8 cellular contexts compared by ENCODE assay signal in the genomic region with DNA sequence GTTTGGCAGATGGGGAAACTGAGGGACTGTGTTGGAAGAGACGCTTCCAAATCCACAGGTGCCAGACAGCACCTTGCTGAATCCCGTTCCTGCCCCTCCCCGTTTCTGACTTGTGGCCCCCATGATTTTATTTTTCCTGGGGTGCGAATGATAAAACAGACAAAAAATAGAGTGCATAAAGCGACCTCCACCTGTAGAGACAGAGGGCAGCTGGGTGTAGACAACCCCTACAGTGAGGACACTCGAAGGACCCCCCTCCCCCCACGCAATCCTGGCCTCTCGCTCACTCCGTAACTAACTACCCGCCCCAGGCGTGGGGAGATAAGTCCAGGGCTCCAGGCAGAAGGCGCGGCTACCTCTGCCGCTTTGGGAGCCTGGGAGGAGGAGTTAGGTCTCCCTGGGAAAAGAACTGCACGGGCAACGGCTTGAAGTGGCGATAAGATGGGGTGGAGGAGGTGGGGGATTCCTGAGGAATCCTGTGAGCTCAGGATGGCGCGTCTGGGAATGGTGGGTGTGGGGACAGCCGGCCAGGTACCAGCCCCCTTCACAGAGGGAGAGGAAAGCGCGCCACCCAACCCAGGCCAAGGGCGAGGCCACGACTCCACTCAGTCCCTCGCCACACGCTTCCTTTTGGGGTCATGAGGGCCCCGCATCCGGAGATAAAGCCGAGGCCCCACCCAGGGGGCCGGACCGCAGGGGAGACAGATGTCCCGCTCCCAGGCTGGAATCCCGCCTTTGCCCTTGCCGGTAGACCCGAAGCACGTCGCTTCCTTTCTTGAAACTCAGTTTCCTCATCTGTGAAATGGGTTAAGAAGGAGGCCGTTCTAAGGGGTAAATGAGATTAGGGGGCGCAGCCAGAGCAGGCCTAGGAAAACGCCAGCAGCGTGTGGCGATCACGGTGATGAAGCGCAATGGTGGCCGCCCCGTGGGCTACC. TPM values are rescaled to one million over a fixed set of nuclear protein-coding genes. Genes with fewer than 3 reads are reported as not detected.
DNase-seq lines count a peak whose midpoint lies in the region; ATAC-seq, FAIRE-seq and TF ChIP-seq lines count a peak whose summit lies in the region.

No MANE protein-coding gene starts in this region.

- in situ Hi-C loops in G401 (cut with HindIII; ENCODE audit: low sequenced_read_pairs): no loop called here

- peak overlapping the region; percentile 99 to 100 for H3K27ac ChIP-seq in esophagus (ENCODE audit: low read depth in 2 of 2, low read length in 1 of 2)

- no peaks in the 10 kb centered on the region for H3K27me3 Mint-ChIP-seq in activated CD8-positive, alpha-beta T cell treated with anti-CD3 and anti-CD28 coated beads for 36 hours

- no peak for TF ChIP-seq CTCF in activated CD8-positive, alpha-beta T cell treated with anti-CD3 and anti-CD28 coated beads for 36 hours (IDR thresholded peaks at IDR 0.05)

- H3K9me3 ChIP-seq in esophagus (ENCODE audit: control insufficient read depth in 2 of 2, insufficient read depth in 1 of 2, low read depth in 1 of 2, low read length in 1 of 2) (no peaks in the 10 kb centered on the region), mucosa of stomach (ENCODE audit: control insufficient read depth, low read length) (no peaks in the 10 kb centered on the region)

- H3K27me3 ChIP-seq in esophagus (ENCODE audit: control insufficient read depth in 1 of 2, insufficient read depth in 2 of 2, low read length in 2 of 2): no peaks in the 10 kb centered on the region
- H3K27me3 ChIP-seq in mucosa of stomach (ENCODE audit: control insufficient read depth, insufficient read depth, low read length): no peaks in the 10 kb centered on the region

- peak overlapping the region; percentile 87 for H3K27ac Mint-ChIP-seq in activated CD8-positive, alpha-beta T cell treated with anti-CD3 and anti-CD28 coated beads for 36 hours

- H3K9ac ChIP-seq in mucosa of stomach (ENCODE audit: low read length): peak overlapping the region; percentile 99

- WGBS in esophagus, 2 donors: 1% methylated on average over 43 to 46 of the region's 46 CpGs

- H3K4me1 Mint-ChIP-seq in activated CD8-positive, alpha-beta T cell treated with anti-CD3 and anti-CD28 coated beads for 36 hours (ENCODE audit: low read depth): peaks cover 34% of the 10 kb centered on the region

- no peak for TF ChIP-seq POLR2A in H54 (IDR thresholded peaks at IDR 0.05; ENCODE audit: low read depth, low read length)

- ATAC-seq in activated CD8-positive, alpha-beta T cell treated with anti-CD3 and anti-CD28 coated beads for 36 hours: peak; percentile 32
- ATAC-seq in HG02571 (IDR thresholded peaks at IDR 0.05; ENCODE audit: unreplicated experiment): no peak

- CTCF ChIA-PET in activated CD8-positive, alpha-beta T cell treated with anti-CD3 and anti-CD28 coated beads for 36 hours (lab: Charles Lee): interaction anchor here (1.1 to 2.1 kb wide), 3 partner anchors 41 to 501 kb away, joined by 3 to 15 read pairs (median 5); a partner anchor contains a TSS

- intact Hi-C loops in activated CD8-positive, alpha-beta T cell treated with anti-CD3 and anti-CD28 coated beads for 36 hours (cut with micrococcal nuclease): loop anchor here (5.0 kb wide), 2 partner anchors 110 to 180 kb away; a partner anchor contains a TSS

- peak overlapping the region; percentile 86 for H3K4me3 Mint-ChIP-seq in activated CD8-positive, alpha-beta T cell treated with anti-CD3 and anti-CD28 coated beads for 36 hours

- H3K4me1 ChIP-seq in esophagus (ENCODE audit: control insufficient read depth in 2 of 2, insufficient read depth in 2 of 2, low read length in 1 of 2) (peaks cover 0 to 25% of the 10 kb centered on the region in 2 donors), mucosa of stomach (ENCODE audit: control insufficient read depth, insufficient read depth, low read length) (peaks cover 59% of the 10 kb centered on the region)

- POLR2A ChIA-PET in activated CD8-positive, alpha-beta T cell treated with anti-CD3 and anti-CD28 coated beads for 36 hours (lab: Charles Lee): interaction anchor here (1.0 to 2.9 kb wide), 7 partner anchors 8 to 496 kb away, joined by 3 to 21 read pairs (median 6); a partner anchor contains a TSS

- peak; percentile 69 for DNase-seq in G401 (ENCODE audit: low spot score)
- DNase-seq in H54 (ENCODE audit: insufficient read length, low spot score): peak; percentile 76
- peak; percentile 81 for DNase-seq in NCI-H226
- peak; percentile 84 for DNase-seq in activated CD8-positive, alpha-beta T cell treated with anti-CD3 and anti-CD28 coated beads for 36 hours
- peak; percentile 85 for DNase-seq in ureter (ENCODE audit: low spot score)

- peaks cover 3 to 18% of the 10 kb centered on the region in 2 donors for H3K36me3 ChIP-seq in esophagus (ENCODE audit: control insufficient read depth in 2 of 2, insufficient read depth in 2 of 2, low read length in 1 of 2)
- H3K36me3 ChIP-seq in mucosa of stomach (ENCODE audit: control insufficient read depth, insufficient read depth, low read length): no peaks in the 10 kb centered on the region

- peaks cover 10% of the 10 kb centered on the region for H3K36me3 Mint-ChIP-seq in activated CD8-positive, alpha-beta T cell treated with anti-CD3 and anti-CD28 coated beads for 36 hours (ENCODE audit: low read depth)

- no peaks in the 10 kb centered on the region for H3K9me3 Mint-ChIP-seq in activated CD8-positive, alpha-beta T cell treated with anti-CD3 and anti-CD28 coated beads for 36 hours

- H3K4me3 ChIP-seq in esophagus (ENCODE audit: low read depth in 1 of 2, low read length in 2 of 2): peak overlapping the region; percentile 57 to 88
- peak overlapping the region; percentile 60 for H3K4me3 ChIP-seq in mucosa of stomach (ENCODE audit: low read length)

- no peak for FAIRE-seq in H54 (lab: Jason Lieb, UNC)

RNA-seq across cellular contexts. Expression of a gene that starts 1.9 kb away (rescaled TPM):
- total RNA-seq in G401 (2014; rRNA removed; shearing (Covaris generic)): 68.2 and 86.5 TPM in 2 replicates
- 10 to 100 TPM; 85.8 to 94.7 TPM for total RNA-seq in activated CD8-positive, alpha-beta T cell treated with anti-CD3 and anti-CD28 coated beads for 36 hours
- polyA plus RNA-seq in esophagus: 10 to 100 TPM; 59.1 to 76.9 TPM
- total RNA-seq in ureter: 153 TPM

RNA-seq across cellular contexts. Expression of a gene that starts 15.7 kb away (rescaled TPM):
- 0.12 and 0.27 TPM in 2 replicates for total RNA-seq in G401 (2014; rRNA removed; shearing (Covaris generic))
- total RNA-seq in activated CD8-positive, alpha-beta T cell treated with anti-CD3 and anti-CD28 coated beads for 36 hours: under 1 TPM; 0.13 to 0.23 TPM
- 1 to 10 TPM; 1.1 to 1.5 TPM for polyA plus RNA-seq in esophagus
- total RNA-seq in ureter: 16.5 TPM

RNA-seq across cellular contexts. Expression of a gene that starts 21.2 kb away (rescaled TPM):
- not detected in 2 replicates for total RNA-seq in G401 (2014; rRNA removed; shearing (Covaris generic))
- total RNA-seq in activated CD8-positive, alpha-beta T cell treated with anti-CD3 and anti-CD28 coated beads for 36 hours: not detected
- under 1 TPM; 0.02 to 0.26 TPM for polyA plus RNA-seq in esophagus
- total RNA-seq in ureter: not detected

RNA-seq across cellular contexts. Expression of a gene that starts 41.1 kb away (rescaled TPM):
- total RNA-seq in G401 (2014; rRNA removed; shearing (Covaris generic)): 0.25 and 2.7 TPM in 2 replicates
- total RNA-seq in activated CD8-positive, alpha-beta T cell treated with anti-CD3 and anti-CD28 coated beads for 36 hours: not detected
- polyA plus RNA-seq in esophagus: not detected
- total RNA-seq in ureter: not detected

Comparison
In these comparisons a context has a peak if more than half of its experiments do, and no peak if none do; other contexts are left out.
1. RNA of a gene that starts 15.7 kb away (total RNA-seq): 16.5 TPM in ureter (single experiment); 0.12 to 0.27 TPM in G401 and 0.13 to 0.23 TPM in activated CD8-positive, alpha-beta T cell treated with anti-CD3 and anti-CD28 coated beads for 36 hours; every median in the first group is over 10 times any median in the second.
2. Peak in every context shown above with its lines, with median percentiles within 50 percentile points of each other: DNase-seq.